ENCODE assay signal across 1 cellular context in genomic region chr2:27100036-27100435, GRCh38.
TF ChIP-seq lines count a peak whose summit lies in the region.

No MANE protein-coding gene starts in this region.

TF ChIP-seq in HCT116, 20 proteins besides CTCF, POLR2A, EP300 and RAD21:
- no peak for TF ChIP-seq EGR1 (IDR thresholded peaks at IDR 0.05; ENCODE audit: low read depth)
- no peak for TF ChIP-seq EZH2 (IDR thresholded peaks at IDR 0.05)
- TF ChIP-seq CBX3 (IDR thresholded peaks at IDR 0.05; ENCODE audit: low read depth): no peak
- no peak for TF ChIP-seq EZH2phosphoT487 (IDR thresholded peaks at IDR 0.05; ENCODE audit: borderline replicate concordance)
- TF ChIP-seq ATF3 (IDR thresholded peaks at IDR 0.05): no peak
- TF ChIP-seq SRF (IDR thresholded peaks at IDR 0.05; ENCODE audit: low read depth): no peak
- TF ChIP-seq SP1 (IDR thresholded peaks at IDR 0.05; ENCODE audit: low read depth): no peak
- TF ChIP-seq ZFX (IDR thresholded peaks at IDR 0.05): no peak
- no peak for TF ChIP-seq CEBPB (IDR thresholded peaks at IDR 0.05; ENCODE audit: low read depth)
- TF ChIP-seq REST (IDR thresholded peaks at IDR 0.05; ENCODE audit: low read depth): no peak
- no peak for TF ChIP-seq ZNF274 (IDR thresholded peaks at IDR 0.05; ENCODE audit: low read depth, low read length)
- TF ChIP-seq SIN3A (IDR thresholded peaks at IDR 0.05; ENCODE audit: low read depth): no peak
- no peak for TF ChIP-seq YY1 (IDR thresholded peaks at IDR 0.05; ENCODE audit: extremely low read depth, insufficient replicate concordance, low read depth, low read length)
- no peak for TF ChIP-seq FOSL1 (IDR thresholded peaks at IDR 0.05; ENCODE audit: low read depth)
- no peak for TF ChIP-seq JUND (IDR thresholded peaks at IDR 0.05)
- no peak for TF ChIP-seq MAX (IDR thresholded peaks at IDR 0.05)
- no peak for TF ChIP-seq ZBTB33 (IDR thresholded peaks at IDR 0.05; ENCODE audit: extremely low read depth, insufficient replicate concordance, low read length)
- no peak for TF ChIP-seq POLR2AphosphoS5 (IDR thresholded peaks at IDR 0.05; ENCODE audit: low read depth, low read length)
- TF ChIP-seq TCF7L2 (IDR thresholded peaks at IDR 0.05; ENCODE audit: borderline replicate concordance, extremely low read depth, insufficient read depth, insufficient read length): no peak
- no peak for TF ChIP-seq ELF1 (IDR thresholded peaks at IDR 0.05; ENCODE audit: borderline replicate concordance, low read depth)
